ENCODE assay signal across 8 cellular contexts in the genomic region with DNA sequence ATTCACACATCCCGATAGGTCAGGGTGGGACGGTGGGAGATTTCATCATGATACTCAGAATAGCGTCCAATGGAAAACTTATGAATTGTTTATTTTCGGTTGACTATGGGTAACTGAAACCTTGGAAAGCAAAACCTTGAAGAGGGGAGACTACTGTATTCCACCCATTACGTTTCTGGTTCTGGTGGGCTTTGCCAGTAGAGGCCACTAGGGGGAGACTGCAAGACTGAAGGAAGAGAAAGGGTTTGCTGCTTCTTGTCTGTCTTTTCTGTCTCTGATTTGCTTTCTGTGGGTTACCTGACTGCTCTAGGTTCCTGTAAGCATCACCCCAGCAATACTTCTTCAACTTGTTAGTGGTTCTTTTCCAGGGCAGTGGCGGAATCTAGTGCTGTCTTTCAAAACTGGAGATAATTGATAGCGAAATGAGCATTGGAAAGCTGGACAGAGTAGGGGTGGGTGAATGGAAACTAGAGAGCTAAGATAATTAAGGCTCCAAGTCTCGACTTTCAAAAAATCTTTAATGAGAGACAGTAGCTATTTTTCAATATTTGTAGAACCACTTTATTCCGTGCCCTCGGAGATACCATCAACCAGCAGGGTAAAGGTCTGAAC. TPM values are rescaled to one million over a fixed set of nuclear protein-coding genes. Genes with fewer than 3 reads are reported as not detected.
DNase-seq lines count a peak whose midpoint lies in the region; ATAC-seq, FAIRE-seq and TF ChIP-seq lines count a peak whose summit lies in the region.

No MANE protein-coding gene starts in this region.

- peak; percentile 4 to 20 for DNase-seq in activated CD4-positive, alpha-beta T cell treated with anti-CD3 and anti-CD28 coated beads for 24 hours (ENCODE audit: low read depth in 2 of 2)
- DNase-seq in activated CD4-positive, alpha-beta T cell treated with anti-CD3 and anti-CD28 coated beads for 1 hour, result no peak
- DNase-seq in H54 (ENCODE audit: insufficient read length, low spot score) (no peak), NB4 (ENCODE audit: low read depth) (peak; percentile 36), colonic mucosa (no peak), NCI-H1694 treated with DMSO at 0.1 percent for 48 hours (lab: John Stamatoyannopoulos, UW) (no peak)
- peak; percentile 24 for DNase-seq in stimulated activated CD4-positive, alpha-beta T cell treated with anti-CD3 and anti-CD28 coated beads, Interleukin-4, amount 100 ng/mL, for 24 hours

- H3K27me3 ChIP-seq in colonic mucosa, result no peaks in the 10 kb centered on the region

- no peaks in the 10 kb centered on the region for H3K4me1 ChIP-seq in colonic mucosa

- ATAC-seq in GM19324 (IDR thresholded peaks at IDR 0.05; ENCODE audit: low FRiP score, unreplicated experiment), result no peak

- TF ChIP-seq POLR2A in H54 (IDR thresholded peaks at IDR 0.05; ENCODE audit: low read depth, low read length), result no peak
- no peak for TF ChIP-seq POLR2A in NB4 (IDR thresholded peaks at IDR 0.05; ENCODE audit: extremely low read depth, insufficient read length)

- TF ChIP-seq CTCF in NB4 (IDR thresholded peaks at IDR 0.05; ENCODE audit: low read depth, low read length) (peak; percentile 92), colonic mucosa (IDR thresholded peaks at IDR 0.05) (peak; percentile 46)

- no peaks in the 10 kb centered on the region for H3K9me3 ChIP-seq in colonic mucosa

- FAIRE-seq in H54 (lab: Jason Lieb, UNC), result peak; percentile 94

- no peaks in the 10 kb centered on the region for H3K36me3 ChIP-seq in colonic mucosa

- H3K9ac ChIP-seq in colonic mucosa (ENCODE audit: low read depth in 2 of 2, low read length in 2 of 2), result no peak overlapping the region

- intact Hi-C loops in colonic mucosa (cut with DNase I), result no loop called here

- no peak overlapping the region for H3K4me3 ChIP-seq in NB4 (ENCODE audit: low read depth, low read length)
- H3K4me3 ChIP-seq in colonic mucosa, result no peak overlapping the region

- no peak overlapping the region for H3K27ac ChIP-seq in colonic mucosa

RNA-seq across cellular contexts. Expression of a gene that starts 27.0 kb away (rescaled TPM):
- under 1 TPM; 0.12 to 0.45 TPM for total RNA-seq in colonic mucosa

Comparison
In these comparisons a context has a peak if more than half of its experiments do, and no peak if none do; other contexts are left out.
1. DNase-seq: peak in activated CD4-positive, alpha-beta T cell treated with anti-CD3 and anti-CD28 coated beads for 24 hours (2 of 2), NB4 (single experiment) and stimulated activated CD4-positive, alpha-beta T cell treated with anti-CD3 and anti-CD28 coated beads, Interleukin-4, amount 100 ng/mL, for 24 hours (single experiment); none in activated CD4-positive, alpha-beta T cell treated with anti-CD3 and anti-CD28 coated beads for 1 hour (single experiment), H54 (single experiment), colonic mucosa (single experiment) and NCI-H1694 treated with DMSO at 0.1 percent for 48 hours (single experiment).